In genomic region chr6:2848851-2849250, GRCh38 we compare ENCODE assay signal across 9 cellular contexts. TPM values are rescaled to one million over a fixed set of nuclear protein-coding genes. Genes with fewer than 3 reads are reported as not detected.
A peak's percentile ranks its signal among the peaks of the same experiment; 100 is the strongest.
DNase-seq lines count a peak whose midpoint lies in the region; ATAC-seq lines count a peak whose summit lies in the region.
"Had no signal": no experiment of that assay in that cellular context is flagged by ENCODE, and none has a peak within 500 bp of the region (broad histone marks: within the 10 kb centered on the region; RNA-seq: fewer than 3 reads in every experiment).

No MANE protein-coding gene starts in this region.

- peaks cover 50% of the 10 kb centered on the region for H3K4me1 Mint-ChIP-seq in activated CD4-positive, alpha-beta T cell treated with anti-CD3 and anti-CD28 coated beads, Interleukin-2, amount 10 ng/mL, durations not matched to agents 7 days and 5 days

- H3K9me3 ChIP-seq in esophagus (ENCODE audit: control insufficient read depth in 2 of 2, insufficient read depth in 1 of 2, low read depth in 1 of 2, low read length in 1 of 2): no peaks in the 10 kb centered on the region

- H3K27me3 ChIP-seq in esophagus (ENCODE audit: control insufficient read depth in 1 of 2, insufficient read depth in 2 of 2, low read length in 2 of 2): no peaks in the 10 kb centered on the region

- H3K36me3 Mint-ChIP-seq in activated CD4-positive, alpha-beta T cell treated with anti-CD3 and anti-CD28 coated beads, Interleukin-2, amount 10 ng/mL, durations not matched to agents 7 days and 5 days (ENCODE audit: low read depth): peaks cover 8% of the 10 kb centered on the region

- H3K4me3 ChIP-seq in esophagus (ENCODE audit: low read depth in 1 of 2, low read length in 2 of 2): no peak overlapping the region

- intact Hi-C loops in sciatic nerve (cut with DNase I): loop anchor here (5.0 to 10.0 kb wide), 2 partner anchors 83 to 206 kb away; no protein-coding TSS in a partner anchor

- peak overlapping the region; percentile 31 to 45 for H3K27ac ChIP-seq in esophagus (ENCODE audit: low read depth in 2 of 2, low read length in 1 of 2)

- CTCF ChIA-PET in activated CD4-positive, alpha-beta T cell treated with anti-CD3 and anti-CD28 coated beads, Interleukin-2, amount 10 ng/mL, durations not matched to agents 7 days and 5 days (lab: Charles Lee): interaction anchor here (2.5 to 6.2 kb wide), 4 partner anchors 49 to 139 kb away, joined by 6 to 56 read pairs (median 18); no protein-coding TSS in a partner anchor

- no peaks in the 10 kb centered on the region for H3K4me1 ChIP-seq in esophagus (ENCODE audit: control insufficient read depth in 2 of 2, insufficient read depth in 2 of 2, low read length in 1 of 2)

- peak; percentile 30 for DNase-seq in NCI-H1436 (lab: John Stamatoyannopoulos, UW)
- DNase-seq in NCI-H1436 treated with DMSO at 0.1 percent for 48 hours (lab: John Stamatoyannopoulos, UW): no peak
- peak; percentile 79 for DNase-seq in activated CD4-positive, alpha-beta T cell treated with anti-CD3 and anti-CD28 coated beads, Interleukin-2, amount 10 ng/mL, durations not matched to agents 7 days and 5 days
- DNase-seq in stimulated activated naive CD4-positive, alpha-beta T cell treated with Interleukin-2 at 50 U/mL for 16 hours (lab: John Stamatoyannopoulos, UW): peak; percentile 45
- no peak for DNase-seq in NCI-H1092 (lab: John Stamatoyannopoulos, UW)
- no peak for DNase-seq in left lobe of liver (ENCODE audit: low spot score)
- DNase-seq in sciatic nerve (ENCODE audit: low spot score): no peak
- DNase-seq: MV-4-11 had no signal

- no peak for ATAC-seq in left lobe of liver
- ATAC-seq in sciatic nerve: no peak

- peak overlapping the region; percentile 28 for H3K4me3 Mint-ChIP-seq in activated CD4-positive, alpha-beta T cell treated with anti-CD3 and anti-CD28 coated beads, Interleukin-2, amount 10 ng/mL, durations not matched to agents 7 days and 5 days

- WGBS in esophagus, 2 donors: 67% methylated on average over 10 of the region's 10 CpGs

- H3K27ac Mint-ChIP-seq in activated CD4-positive, alpha-beta T cell treated with anti-CD3 and anti-CD28 coated beads, Interleukin-2, amount 10 ng/mL, durations not matched to agents 7 days and 5 days: peak overlapping the region; percentile 84

- H3K9me3 Mint-ChIP-seq in activated CD4-positive, alpha-beta T cell treated with anti-CD3 and anti-CD28 coated beads, Interleukin-2, amount 10 ng/mL, durations not matched to agents 7 days and 5 days: peaks cover 10% of the 10 kb centered on the region

- H3K36me3 ChIP-seq in esophagus (ENCODE audit: control insufficient read depth in 2 of 2, insufficient read depth in 2 of 2, low read length in 1 of 2): no peaks in the 10 kb centered on the region

- POLR2A ChIA-PET in activated CD4-positive, alpha-beta T cell treated with anti-CD3 and anti-CD28 coated beads, Interleukin-2, amount 10 ng/mL, durations not matched to agents 7 days and 5 days (lab: Charles Lee): interaction anchor here (0.6 to 1.0 kb wide), 4 partner anchors 28 to 91 kb away, joined by 3 to 7 read pairs (median 4); no protein-coding TSS in a partner anchor

- H3K27me3 Mint-ChIP-seq in activated CD4-positive, alpha-beta T cell treated with anti-CD3 and anti-CD28 coated beads, Interleukin-2, amount 10 ng/mL, durations not matched to agents 7 days and 5 days: no peaks in the 10 kb centered on the region

RNA-seq across cellular contexts. Expression of gene SERPINB1, which starts 7.2 kb away (rescaled TPM):
- 10 to 100 TPM; 62.8 to 72.8 TPM for total RNA-seq in activated CD4-positive, alpha-beta T cell treated with anti-CD3 and anti-CD28 coated beads, Interleukin-2, amount 10 ng/mL, durations not matched to agents 7 days and 5 days
- polyA plus RNA-seq in esophagus: 100 to 1,000 TPM; 302 to 549 TPM
- 9.5 TPM for total RNA-seq in left lobe of liver
- 46.1 TPM for total RNA-seq in sciatic nerve

RNA-seq across cellular contexts. Expression of gene SERPINB9, which starts 54.3 kb away (rescaled TPM):
- total RNA-seq in activated CD4-positive, alpha-beta T cell treated with anti-CD3 and anti-CD28 coated beads, Interleukin-2, amount 10 ng/mL, durations not matched to agents 7 days and 5 days: 10 to 100 TPM; 40.2 to 49.4 TPM
- polyA plus RNA-seq in esophagus: 1 to 10 TPM; 1.7 to 4.3 TPM
- total RNA-seq in left lobe of liver: 2.0 TPM
- total RNA-seq in sciatic nerve: 34.1 TPM

Comparison
In these comparisons a context has a peak if more than half of its experiments do, and no peak if none do; other contexts are left out.
1. DNase-seq: peak in NCI-H1436 (single experiment), activated CD4-positive, alpha-beta T cell treated with anti-CD3 and anti-CD28 coated beads, Interleukin-2, amount 10 ng/mL, durations not matched to agents 7 days and 5 days (single experiment) and stimulated activated naive CD4-positive, alpha-beta T cell treated with Interleukin-2 at 50 U/mL for 16 hours (single experiment); none in NCI-H1436 treated with DMSO at 0.1 percent for 48 hours (single experiment), NCI-H1092 (single experiment), left lobe of liver (single experiment) and sciatic nerve (single experiment).
2. RNA of gene SERPINB9, which starts 54.3 kb away (total RNA-seq): 40.2 to 49.4 TPM in activated CD4-positive, alpha-beta T cell treated with anti-CD3 and anti-CD28 coated beads, Interleukin-2, amount 10 ng/mL, durations not matched to agents 7 days and 5 days and 34.1 TPM in sciatic nerve (single experiment); 2.0 TPM in left lobe of liver (single experiment); every median in the first group is over 10 times any median in the second.